In the genomic region with DNA sequence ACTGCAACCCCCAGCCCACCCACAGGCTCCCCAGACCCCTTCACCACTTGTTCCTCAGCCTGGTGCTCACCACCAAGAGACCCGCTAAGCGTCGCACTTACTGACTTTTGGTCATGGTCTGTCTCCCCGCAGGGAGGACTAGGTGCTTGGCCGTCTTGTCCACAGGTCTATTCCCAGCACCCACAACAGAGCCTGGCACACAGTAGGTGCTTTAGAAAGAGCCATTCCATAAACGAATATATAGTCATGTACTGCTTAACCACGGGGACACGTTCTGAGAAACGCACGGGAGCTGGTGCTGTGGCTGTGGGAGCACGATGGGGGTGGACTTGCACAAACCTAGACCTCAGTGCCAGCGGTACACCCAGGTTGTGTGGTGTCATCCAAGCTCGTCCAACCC, we compare ENCODE assay signal across 1 cellular context.
TF ChIP-seq lines count a peak whose summit lies in the region.

No MANE protein-coding gene starts in this region.

TF ChIP-seq in H1, 55 proteins besides CTCF, POLR2A, EP300 and RAD21:
- TF ChIP-seq CHD2 (IDR thresholded peaks at IDR 0.05; ENCODE audit: low read length): no peak
TF ChIP-seq in H1: peak in this region for 0.
